Comparison of ENCODE assay signal across 11 cellular contexts in the genomic region with DNA sequence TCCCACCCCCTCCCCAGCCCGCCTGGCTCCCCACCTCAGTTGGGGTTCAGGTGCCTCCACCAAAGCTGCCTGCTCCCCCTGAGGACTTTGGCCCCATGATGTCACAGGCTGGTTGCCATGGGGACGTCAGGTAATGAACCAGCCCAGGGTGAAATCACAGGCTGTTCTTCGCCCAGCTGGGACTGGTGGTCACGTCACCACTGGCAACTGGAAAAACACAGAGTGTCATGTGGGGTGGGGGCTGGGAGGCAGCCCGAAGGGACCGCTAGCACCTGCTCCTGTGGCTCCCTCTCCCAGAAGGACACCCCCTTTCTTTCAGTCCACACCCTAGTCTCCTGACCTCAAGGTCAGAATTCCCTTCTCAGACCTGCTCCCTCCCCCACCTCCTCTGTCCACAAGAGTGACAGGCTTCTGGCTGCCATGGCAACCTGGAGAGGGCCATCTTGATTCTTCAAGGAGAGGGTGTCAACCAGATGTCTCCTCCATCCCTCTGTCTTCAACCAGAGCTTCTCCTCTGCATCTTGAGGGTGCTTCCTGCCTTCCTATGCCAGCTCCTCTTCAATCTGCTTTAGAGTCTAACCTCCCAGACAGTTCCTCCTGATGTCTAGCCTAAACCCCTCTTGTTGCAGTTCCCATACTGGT. TPM values are rescaled to one million over a fixed set of nuclear protein-coding genes. Genes with fewer than 3 reads are reported as not detected.
DNase-seq lines count a peak whose midpoint lies in the region; ATAC-seq, FAIRE-seq and TF ChIP-seq lines count a peak whose summit lies in the region.
"Had no signal": no experiment of that assay in that cellular context is flagged by ENCODE, and none has a peak within 500 bp of the region (broad histone marks: within the 10 kb centered on the region; RNA-seq: fewer than 3 reads in every experiment).

No MANE protein-coding gene starts in this region.

- in situ Hi-C loops in GM12878 (cut with MboI): no loop called here

- H3K9me3 ChIP-seq in GM12878 (replicated peaks; ENCODE audit: control insufficient read depth, insufficient read depth, low read length): no peaks in the 10 kb centered on the region
- H3K9me3 ChIP-seq in mucosa of descending colon: no peaks in the 10 kb centered on the region
- H3K9me3 ChIP-seq: heart right ventricle had no signal

- FAIRE-seq in GM12878 (lab: Jason Lieb, UNC): no peak

- SMC1A ChIA-PET in GM12878 (lab: Charles Lee; ENCODE audit: uncharacterized antibody, unreplicated experiment): interaction anchor here (0.5 to 1.6 kb wide), 2 partner anchors 57 to 59 kb away, joined by 3 to 4 read pairs; no protein-coding TSS in a partner anchor

- H3K9me3 Mint-ChIP-seq in Calu3 (ENCODE audit: low read depth, unreplicated experiment): no peaks in the 10 kb centered on the region

- H3K36me3 ChIP-seq in GM12878 (ENCODE audit: control insufficient read depth in 2 of 2, insufficient read depth in 2 of 2, low read length in 1 of 2) (no peaks in the 10 kb centered on the region), mucosa of descending colon (ENCODE audit: low read depth) (no peaks in the 10 kb centered on the region)
- H3K36me3 ChIP-seq: heart right ventricle had no signal

- no peaks in the 10 kb centered on the region for H3K79me2 ChIP-seq in GM12878 (ENCODE audit: control insufficient read depth, insufficient read depth, low read length)

- H3K27me3 ChIP-seq in GM12878 (replicated peaks in 1 of 2; ENCODE audit: control insufficient read depth in 2 of 2, insufficient read depth in 2 of 2, low read length in 1 of 2): no peaks in the 10 kb centered on the region; a peak in 2 of 4 replicates

- no peak overlapping the region for H3K9ac ChIP-seq in GM12878 (ENCODE audit: control insufficient read depth, insufficient read depth, low read length)

- H3K4me3 ChIP-seq in GM12878 (no peak overlapping the region), mucosa of descending colon (no peak overlapping the region)
- H3K4me3 ChIP-seq: heart right ventricle had no signal

- TF ChIP-seq CTCF in Calu3 (IDR thresholded peaks at IDR 0.05; ENCODE audit: unreplicated experiment) (no peak), GM12878 (IDR thresholded peaks at IDR 0.05 in 2 of 3, conservative IDR thresholded peaks at IDR 0.05 in 1 of 3; ENCODE audit: control insufficient read depth in 2 of 3, extremely low read depth in 1 of 3, insufficient read depth in 1 of 3, low read depth in 3 of 3, low read length in 3 of 3) (no peak), mucosa of descending colon (IDR thresholded peaks at IDR 0.05) (no peak), GM10248 (IDR thresholded peaks at IDR 0.05; ENCODE audit: control extremely low read depth, extremely low read depth, low read depth, missing control alignments) (no peak)

- BruUV-seq in Calu3 (replicated peaks; lab: Mats Ljungman, UMichigan): no TSS peak
- no TSS peak for BruUV-seq in GM12878 (replicated peaks; lab: Mats Ljungman, UMichigan)

- no peak for TF ChIP-seq POLR2A in GM12878 (IDR thresholded peaks at IDR 0.05; ENCODE audit: low read depth, low read length)

- H4K20me1 ChIP-seq in GM12878 (ENCODE audit: control insufficient read depth, insufficient read depth): no peaks in the 10 kb centered on the region

- POLR2A ChIA-PET in GM12878 (lab: Charles Lee) (interaction anchor here (1.1 kb wide), 1 partner anchor 170 kb away, joined by 3 read pairs; a partner anchor contains a TSS), GM10248 (lab: Yijun Ruan, JAX) (no interaction called here)

- no peak overlapping the region for H2AFZ ChIP-seq in GM12878 (ENCODE audit: control insufficient read depth, low read depth, low read length)

- H3K4me1 ChIP-seq in GM12878 (ENCODE audit: control insufficient read depth, insufficient read depth, low read length) (no peaks in the 10 kb centered on the region), mucosa of descending colon (ENCODE audit: low read depth) (no peaks in the 10 kb centered on the region)

- no peaks in the 10 kb centered on the region for H3K36me3 Mint-ChIP-seq in Calu3 (ENCODE audit: insufficient read depth, unreplicated experiment)

- no peak for TF ChIP-seq EP300 in GM12878 (IDR thresholded peaks at IDR 0.05; ENCODE audit: borderline replicate concordance in 1 of 2, control insufficient read depth in 1 of 2, low read depth in 2 of 2, low read length in 2 of 2)

- H3K4me2 ChIP-seq in GM12878 (ENCODE audit: control insufficient read depth, insufficient read depth): no peak overlapping the region

- CTCF ChIA-PET in Calu3 (lab: Charles Lee): interaction anchor here (0.6 kb wide), 1 partner anchor 17 kb away, joined by 4 read pairs; no protein-coding TSS in a partner anchor
- CTCF ChIA-PET in GM12878 (lab: Yijun Ruan, JAX): interaction anchor here (0.6 to 5.7 kb wide), 5 partner anchors 12 to 272 kb away, joined by 3 to 42 read pairs (median 3); no protein-coding TSS in a partner anchor
- CTCF ChIA-PET in GM10248 (lab: Yijun Ruan, JAX): interaction anchor here (1.2 to 1.8 kb wide), 4 partner anchors 11 to 15 kb away, joined by 3 to 7 read pairs (median 5); no protein-coding TSS in a partner anchor

- H3K4me3 Mint-ChIP-seq in Calu3 (ENCODE audit: low read depth, unreplicated experiment): no peak overlapping the region

- ATAC-seq in GM12878 (peak; percentile 60), mucosa of descending colon (peak; percentile 86), GM21528 (IDR thresholded peaks at IDR 0.05; ENCODE audit: low FRiP score, unreplicated experiment) (no peak)

- WGBS in GM12878 (ENCODE audit: insufficient coverage, insufficient replicate concordance, low lambda C conversion rate, missing lambda C conversion rate): 13% methylated on average over 6 of the region's 6 CpGs

- DNase-seq in Calu3 (peak; percentile 70), HT-29 (ENCODE audit: low spot score) (peak; percentile 84), GM12878 (ENCODE audit: low read depth, low spot score) (no peak), mucosa of descending colon (peak; percentile 48 to 70 (median 67)), GM10248 (ENCODE audit: extremely low spot score) (no peak), AML-193 (lab: John Stamatoyannopoulos, UW) (no peak)
- DNase-seq: cortex of kidney, heart right ventricle, MM.1S had no signal

- H3K27me3 Mint-ChIP-seq in Calu3 (ENCODE audit: unreplicated experiment): peaks cover 24% of the 10 kb centered on the region

- H3K27ac ChIP-seq in GM12878 (ENCODE audit: control insufficient read depth, insufficient read depth): no peak overlapping the region

- intact Hi-C loops in Calu3 (cut with micrococcal nuclease; ENCODE audit: unreplicated experiment): no loop called here
- intact Hi-C loops in GM12878 (cut with micrococcal nuclease; ENCODE audit: unreplicated experiment): no loop called here
- intact Hi-C loops in mucosa of descending colon (cut with DNase I, micrococcal nuclease): no loop called here

- H3K27ac Mint-ChIP-seq in Calu3 (ENCODE audit: unreplicated experiment): peak overlapping the region; percentile 67

- TF ChIP-seq RAD21 in GM12878 (IDR thresholded peaks at IDR 0.05; ENCODE audit: insufficient read depth, low read depth, low read length): no peak

- RAD21 ChIA-PET in GM12878 (lab: Charles Lee; ENCODE audit: unreplicated experiment): no interaction called here

- peaks cover 21% of the 10 kb centered on the region for H3K4me1 Mint-ChIP-seq in Calu3 (ENCODE audit: low read depth, unreplicated experiment)

RNA-seq across cellular contexts. Expression of a gene that starts 6.2 kb away (rescaled TPM):
- total RNA-seq in Calu3 (2022): 0.93 and 0.94 TPM in 2 replicates
- total RNA-seq in HT-29 (2014; rRNA removed; shearing (Covaris generic)): 0.34 and 0.43 TPM in 2 replicates
- not detected in 2 replicates for total RNA-seq in GM12878 (2013; cell fraction: nucleolus; rRNA removed)
- total RNA-seq in GM12878 (2014; rRNA removed): not detected in 2 replicates
- not detected in 2 replicates for total RNA-seq in GM12878 (2014; rRNA removed; fragmentation: Illumina TruSeq; extraction: Trizol)
- not detected in 2 replicates for total RNA-seq in GM12878 (2021)
- not detected for polyA plus RNA-seq in GM12878 (2011; ENCODE audit: low read depth)
- polyA plus RNA-seq in GM12878 (2011; rRNA removed): not detected in 2 replicates
- not detected in 2 replicates for polyA plus RNA-seq in GM12878 (2011; cell fraction: cytosol; rRNA removed)
- not detected in 2 replicates for polyA plus RNA-seq in GM12878 (2011; cell fraction: nucleus; rRNA removed)
- polyA plus RNA-seq in GM12878 (2012): 0.08 TPM in 1 of 2 replicates, not detected in the other
- polyA plus RNA-seq in GM12878 (2014; fragmentation: Illumina TruSeq; extraction: Trizol): 0.03 TPM in 1 of 2 replicates, not detected in the other
- polyA plus RNA-seq in GM12878 (2014; fragmentation: Nextera tagmentation; extraction: Ambion mirVana): not detected
- polyA plus RNA-seq in GM12878 (2014; rRNA removed): not detected in 2 replicates
- polyA plus RNA-seq in GM12878 (2016; fragmentation: Nextera tagmentation; extraction: Ambion mirVana): not detected
- not detected in 2 replicates for polyA minus RNA-seq in GM12878 (2011; rRNA and poly(A)+ RNA removed)
- polyA minus RNA-seq in GM12878 (2011; cell fraction: cytosol; rRNA and poly(A)+ RNA removed): not detected in 2 replicates
- not detected in 2 replicates for polyA minus RNA-seq in GM12878 (2011; cell fraction: nucleus; rRNA and poly(A)+ RNA removed)
- 1 to 10 TPM in 1 of 3 donors, not detected in 2; 3.5 TPM for total RNA-seq in mucosa of descending colon

RNA-seq across cellular contexts. Expression of a gene that starts 23.7 kb away (rescaled TPM):
- total RNA-seq in Calu3 (2022): not detected in 2 replicates
- not detected in 2 replicates for total RNA-seq in HT-29 (2014; rRNA removed; shearing (Covaris generic))
- total RNA-seq in GM12878 (2013; cell fraction: nucleolus; rRNA removed): not detected in 2 replicates
- total RNA-seq in GM12878 (2014; rRNA removed): not detected in 2 replicates
- total RNA-seq in GM12878 (2014; rRNA removed; fragmentation: Illumina TruSeq; extraction: Trizol): not detected in 2 replicates
- total RNA-seq in GM12878 (2021): not detected in 2 replicates
- not detected for polyA plus RNA-seq in GM12878 (2011; ENCODE audit: low read depth)
- not detected in 2 replicates for polyA plus RNA-seq in GM12878 (2011; rRNA removed)
- polyA plus RNA-seq in GM12878 (2011; cell fraction: cytosol; rRNA removed): not detected in 2 replicates
- not detected in 2 replicates for polyA plus RNA-seq in GM12878 (2011; cell fraction: nucleus; rRNA removed)
- not detected in 2 replicates for polyA plus RNA-seq in GM12878 (2012)
- not detected in 2 replicates for polyA plus RNA-seq in GM12878 (2014; fragmentation: Illumina TruSeq; extraction: Trizol)
- polyA plus RNA-seq in GM12878 (2014; fragmentation: Nextera tagmentation; extraction: Ambion mirVana): under 1 TPM in 1 of 2 experiments, not detected in 1; 0.05 TPM
- polyA plus RNA-seq in GM12878 (2014; rRNA removed): not detected in 2 replicates
- polyA plus RNA-seq in GM12878 (2016; fragmentation: Nextera tagmentation; extraction: Ambion mirVana): not detected
- polyA minus RNA-seq in GM12878 (2011; rRNA and poly(A)+ RNA removed): not detected in 2 replicates
- polyA minus RNA-seq in GM12878 (2011; cell fraction: cytosol; rRNA and poly(A)+ RNA removed): not detected in 2 replicates
- not detected in 2 replicates for polyA minus RNA-seq in GM12878 (2011; cell fraction: nucleus; rRNA and poly(A)+ RNA removed)
- total RNA-seq in mucosa of descending colon: 1 to 10 TPM in 1 of 3 donors, not detected in 2; 1.2 TPM
- total RNA-seq: osteocyte had no signal

RNA-seq across cellular contexts. Expression of a gene that starts 45.4 kb away (rescaled TPM):
- total RNA-seq in Calu3 (2022) (not detected in 2 replicates), GM12878 (2014; rRNA removed) (not detected in 2 replicates), GM12878 (2014; rRNA removed; fragmentation: Illumina TruSeq; extraction: Trizol) (not detected in 2 replicates), GM12878 (2021) (0.08 TPM in 1 of 2 replicates, not detected in the other), mucosa of descending colon (1 to 10 TPM in 2 of 3 donors, not detected in 1; 1.3 to 3.4 TPM)
- not detected in 2 replicates for total RNA-seq in HT-29 (2014; rRNA removed; shearing (Covaris generic))
- 1.7 and 1.8 TPM in 2 replicates for total RNA-seq in GM12878 (2013; cell fraction: nucleolus; rRNA removed)
- polyA plus RNA-seq in GM12878 (2011; ENCODE audit: low read depth): 0.13 TPM
- polyA plus RNA-seq in GM12878 (2011; rRNA removed) (0.05 and 0.06 TPM in 2 replicates), GM12878 (2014; fragmentation: Illumina TruSeq; extraction: Trizol) (not detected in 2 replicates), GM12878 (2014; fragmentation: Nextera tagmentation; extraction: Ambion mirVana) (under 1 TPM in 1 of 2 experiments, not detected in 1; 0.02 TPM), GM12878 (2014; rRNA removed) (0.10 and 0.23 TPM in 2 replicates), GM12878 (2016; fragmentation: Nextera tagmentation; extraction: Ambion mirVana) (under 1 TPM in 1 of 2 experiments, not detected in 1; 0.15 TPM)
- 0.04 and 0.25 TPM in 2 replicates for polyA plus RNA-seq in GM12878 (2011; cell fraction: cytosol; rRNA removed)
- polyA plus RNA-seq in GM12878 (2011; cell fraction: nucleus; rRNA removed): 1.8 and 2.5 TPM in 2 replicates
- polyA plus RNA-seq in GM12878 (2012): 0.25 and 0.26 TPM in 2 replicates
- polyA minus RNA-seq in GM12878 (2011; rRNA and poly(A)+ RNA removed): 0.52 TPM in 1 of 2 replicates, not detected in the other
- not detected in 2 replicates for polyA minus RNA-seq in GM12878 (2011; cell fraction: cytosol; rRNA and poly(A)+ RNA removed)
- 0.19 and 1.2 TPM in 2 replicates for polyA minus RNA-seq in GM12878 (2011; cell fraction: nucleus; rRNA and poly(A)+ RNA removed)
- total RNA-seq: osteocyte had no signal

RNA-seq across cellular contexts. Expression of a gene that starts 49.4 kb away (rescaled TPM):
- not detected in 2 replicates for total RNA-seq in Calu3 (2022)
- not detected in 2 replicates for total RNA-seq in HT-29 (2014; rRNA removed; shearing (Covaris generic))
- not detected in 2 replicates for total RNA-seq in GM12878 (2013; cell fraction: nucleolus; rRNA removed)
- total RNA-seq in GM12878 (2014; rRNA removed): not detected in 2 replicates
- total RNA-seq in GM12878 (2014; rRNA removed; fragmentation: Illumina TruSeq; extraction: Trizol): not detected in 2 replicates
- 0.21 TPM in 1 of 2 replicates, not detected in the other for total RNA-seq in GM12878 (2021)
- polyA plus RNA-seq in GM12878 (2011; ENCODE audit: low read depth): not detected
- polyA plus RNA-seq in GM12878 (2011; rRNA removed): not detected in 2 replicates
- polyA plus RNA-seq in GM12878 (2011; cell fraction: cytosol; rRNA removed): not detected in 2 replicates
- not detected in 2 replicates for polyA plus RNA-seq in GM12878 (2011; cell fraction: nucleus; rRNA removed)
- 0.08 and 0.27 TPM in 2 replicates for polyA plus RNA-seq in GM12878 (2012)
- polyA plus RNA-seq in GM12878 (2014; fragmentation: Illumina TruSeq; extraction: Trizol): not detected in 2 replicates
- not detected for polyA plus RNA-seq in GM12878 (2014; fragmentation: Nextera tagmentation; extraction: Ambion mirVana)
- polyA plus RNA-seq in GM12878 (2014; rRNA removed): not detected in 2 replicates
- under 1 TPM in 1 of 2 experiments, not detected in 1; 0.34 TPM for polyA plus RNA-seq in GM12878 (2016; fragmentation: Nextera tagmentation; extraction: Ambion mirVana)
- not detected in 2 replicates for polyA minus RNA-seq in GM12878 (2011; rRNA and poly(A)+ RNA removed)
- polyA minus RNA-seq in GM12878 (2011; cell fraction: cytosol; rRNA and poly(A)+ RNA removed): not detected in 2 replicates
- polyA minus RNA-seq in GM12878 (2011; cell fraction: nucleus; rRNA and poly(A)+ RNA removed): 0.12 TPM in 1 of 2 replicates, not detected in the other
- 10 to 100 TPM in 2 of 3 donors, 1 to 10 TPM in 1; 1.5 to 78.0 (median 13.0) TPM for total RNA-seq in mucosa of descending colon

Comparison
In these comparisons a context has a peak if more than half of its experiments do, and no peak if none do; other contexts are left out.
1. DNase-seq: peak in Calu3 (single experiment), HT-29 (single experiment) and mucosa of descending colon (3 of 3); none in GM12878 (single experiment), GM10248 (single experiment) and AML-193 (0 of 2).